1 cellular context compared by ENCODE assay signal in the genomic region with DNA sequence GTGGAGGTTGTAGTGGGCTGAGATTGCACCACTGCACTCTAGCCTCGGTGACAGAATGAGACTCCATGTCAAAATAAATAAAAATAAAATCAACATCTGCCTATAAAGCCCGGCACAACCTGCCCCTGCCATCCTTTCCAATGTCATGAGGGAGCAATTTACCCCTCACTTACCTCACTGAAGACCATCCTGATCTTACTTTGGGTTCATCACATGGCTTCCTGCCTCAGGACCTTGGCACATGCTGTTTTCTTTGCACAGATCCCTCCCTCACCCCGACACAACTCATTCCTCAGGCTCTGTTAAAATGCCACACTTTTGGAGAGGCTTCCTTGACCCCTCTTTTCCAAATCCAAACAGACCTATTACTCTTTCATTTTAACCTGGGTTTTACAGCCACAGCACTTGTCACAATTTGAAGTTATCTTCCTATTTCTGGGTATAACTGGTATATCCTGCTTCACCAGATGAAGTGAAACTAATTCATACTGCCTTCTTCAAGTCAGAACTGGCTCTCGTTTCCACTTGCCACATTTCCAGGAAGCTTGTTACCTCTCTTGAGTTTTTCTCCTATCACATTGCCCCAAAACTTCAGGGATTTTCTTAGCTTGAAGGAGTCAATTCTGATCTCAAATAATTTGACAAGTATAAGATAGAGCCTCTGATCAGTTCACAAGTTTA.
TF ChIP-seq lines count a peak whose summit lies in the region.

No MANE protein-coding gene starts in this region.

TF ChIP-seq in K562, 482 proteins besides CTCF, POLR2A, EP300 and RAD21 (continued from another document):
- TF ChIP-seq, protein P1, sequence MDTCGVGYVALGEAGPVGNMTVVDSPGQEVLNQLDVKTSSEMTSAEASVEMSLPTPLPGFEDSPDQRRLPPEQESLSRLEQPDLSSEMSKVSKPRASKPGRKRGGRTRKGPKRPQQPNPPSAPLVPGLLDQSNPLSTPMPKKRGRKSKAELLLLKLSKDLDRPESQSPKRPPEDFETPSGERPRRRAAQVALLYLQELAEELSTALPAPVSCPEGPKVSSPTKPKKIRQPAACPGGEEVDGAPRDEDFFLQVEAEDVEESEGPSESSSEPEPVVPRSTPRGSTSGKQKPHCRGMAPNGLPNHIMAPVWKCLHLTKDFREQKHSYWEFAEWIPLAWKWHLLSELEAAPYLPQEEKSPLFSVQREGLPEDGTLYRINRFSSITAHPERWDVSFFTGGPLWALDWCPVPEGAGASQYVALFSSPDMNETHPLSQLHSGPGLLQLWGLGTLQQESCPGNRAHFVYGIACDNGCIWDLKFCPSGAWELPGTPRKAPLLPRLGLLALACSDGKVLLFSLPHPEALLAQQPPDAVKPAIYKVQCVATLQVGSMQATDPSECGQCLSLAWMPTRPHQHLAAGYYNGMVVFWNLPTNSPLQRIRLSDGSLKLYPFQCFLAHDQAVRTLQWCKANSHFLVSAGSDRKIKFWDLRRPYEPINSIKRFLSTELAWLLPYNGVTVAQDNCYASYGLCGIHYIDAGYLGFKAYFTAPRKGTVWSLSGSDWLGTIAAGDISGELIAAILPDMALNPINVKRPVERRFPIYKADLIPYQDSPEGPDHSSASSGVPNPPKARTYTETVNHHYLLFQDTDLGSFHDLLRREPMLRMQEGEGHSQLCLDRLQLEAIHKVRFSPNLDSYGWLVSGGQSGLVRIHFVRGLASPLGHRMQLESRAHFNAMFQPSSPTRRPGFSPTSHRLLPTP (IDR thresholded peaks at IDR 0.05; ENCODE audit: borderline replicate concordance, extremely low read depth, insufficient read length) = no peak
- no peak for TF ChIP-seq PTBP1 (IDR thresholded peaks at IDR 0.05; ENCODE audit: low read depth, low read length)
